ENCODE assay signal across 10 cellular contexts in the genomic region with DNA sequence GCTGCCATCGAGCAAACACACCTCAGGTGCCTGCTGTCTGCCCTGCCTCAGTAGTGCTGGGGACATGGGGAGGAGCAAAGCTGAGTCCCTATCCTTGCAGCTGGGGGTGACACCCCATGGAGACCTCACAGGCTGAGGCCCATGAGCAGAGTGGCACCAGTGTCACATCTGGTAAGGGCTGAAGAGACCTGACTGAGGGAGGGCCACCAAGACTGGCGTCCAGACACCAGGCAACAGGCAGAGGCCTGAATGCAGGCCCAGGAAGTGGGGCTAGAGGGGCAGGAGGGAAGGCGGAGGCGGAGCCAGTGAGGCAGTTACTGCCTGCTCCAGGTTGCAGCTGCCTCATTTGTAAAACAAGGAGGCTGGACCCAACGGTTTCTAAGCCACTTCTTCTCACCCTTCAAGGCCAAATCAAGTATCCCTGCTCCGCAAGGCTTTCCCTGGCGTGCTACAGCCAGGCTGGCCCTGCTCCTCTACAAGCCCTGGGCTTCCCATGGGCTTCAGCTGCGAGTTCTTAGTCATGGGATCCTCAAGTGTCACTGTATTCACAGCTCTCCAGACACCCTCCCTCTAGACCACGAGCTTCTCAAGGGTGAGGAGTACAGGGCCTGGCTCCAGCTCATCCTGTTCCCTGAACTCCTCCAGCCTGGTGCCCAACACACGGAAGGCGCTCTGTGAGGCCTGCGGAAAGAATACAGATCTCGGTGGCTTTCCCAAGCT. TPM values are rescaled to one million over a fixed set of nuclear protein-coding genes. Genes with fewer than 3 reads are reported as not detected.
DNase-seq lines count a peak whose midpoint lies in the region; ATAC-seq and TF ChIP-seq lines count a peak whose summit lies in the region.
"Had no signal": no experiment of that assay in that cellular context is flagged by ENCODE, and none has a peak within 500 bp of the region (broad histone marks: within the 10 kb centered on the region; RNA-seq: fewer than 3 reads in every experiment).

No MANE protein-coding gene starts in this region.

- H3K9me3 Mint-ChIP-seq in activated CD8-positive, alpha-beta memory T cell treated with anti-CD3 and anti-CD28 coated beads, Interleukin-2, amount 10 ng/mL, durations not matched to agents 7 days and 5 days (ENCODE audit: low read depth), result no peaks in the 10 kb centered on the region
- no peaks in the 10 kb centered on the region for H3K9me3 Mint-ChIP-seq in T-helper 2 cell treated with Interferon-gamma antibody and Interleukin-4, amounts not matched to agents 5 μg/mL and 100 μg/mL, for 36 hours

- TF ChIP-seq CTCF in thyroid gland (IDR thresholded peaks at IDR 0.05), result no peak

- no peaks in the 10 kb centered on the region for H3K36me3 ChIP-seq in thyroid gland

- peak; percentile 62 for ATAC-seq in activated CD8-positive, alpha-beta memory T cell treated with anti-CD3 and anti-CD28 coated beads, Interleukin-2, amount 10 ng/mL, durations not matched to agents 7 days and 5 days
- no peak for ATAC-seq in SK-N-SH treated with all-trans-retinoic acid at 6 μM for 48 hours
- ATAC-seq in GM21717 (IDR thresholded peaks at IDR 0.05; ENCODE audit: unreplicated experiment), result no peak

- 80 to 81% methylated on average over 13 of the region's 13 CpGs for WGBS in thyroid gland, 2 donors

- DNase-seq in activated CD8-positive, alpha-beta memory T cell treated with anti-CD3 and anti-CD28 coated beads, Interleukin-2, amount 10 ng/mL, durations not matched to agents 7 days and 5 days, result peak; percentile 61
- DNase-seq in activated CD8-positive, alpha-beta memory T cell treated with anti-CD3 and anti-CD28 coated beads, Interleukin-2, amount 50 U/mL, for 4 hours, result no peak
- DNase-seq in T-helper 2 cell treated with Interferon-gamma antibody and Interleukin-4, amounts not matched to agents 5 μg/mL and 100 μg/mL, for 36 hours (ENCODE audit: low spot score), result no peak
- peak; percentile 72 for DNase-seq in iPS-NIHi7 (ENCODE audit: extremely low spot score)
- DNase-seq in thyroid gland, result peak; percentile 33 to 42
- no peak for DNase-seq in retina
- DNase-seq: stimulated activated CD4-positive, alpha-beta T cell treated with anti-CD3 and anti-CD28 coated beads, Interleukin-4, amount 100 ng/mL, for 4 hours had no signal

- peaks cover 92 to 100% of the 10 kb centered on the region in 2 donors for H3K4me1 ChIP-seq in thyroid gland

- no peak for TF ChIP-seq POLR2A in thyroid gland (IDR thresholded peaks at IDR 0.05)

- no peak overlapping the region for H3K4me3 Mint-ChIP-seq in activated CD8-positive, alpha-beta memory T cell treated with anti-CD3 and anti-CD28 coated beads, Interleukin-2, amount 10 ng/mL, durations not matched to agents 7 days and 5 days
- H3K4me3 Mint-ChIP-seq in T-helper 2 cell treated with Interferon-gamma antibody and Interleukin-4, amounts not matched to agents 5 μg/mL and 100 μg/mL, for 36 hours, result no peak overlapping the region

- no peaks in the 10 kb centered on the region for H3K27me3 Mint-ChIP-seq in activated CD8-positive, alpha-beta memory T cell treated with anti-CD3 and anti-CD28 coated beads, Interleukin-2, amount 10 ng/mL, durations not matched to agents 7 days and 5 days
- no peaks in the 10 kb centered on the region for H3K27me3 Mint-ChIP-seq in T-helper 2 cell treated with Interferon-gamma antibody and Interleukin-4, amounts not matched to agents 5 μg/mL and 100 μg/mL, for 36 hours (ENCODE audit: low read depth)

- peak overlapping the region; percentile 79 for H3K27ac Mint-ChIP-seq in activated CD8-positive, alpha-beta memory T cell treated with anti-CD3 and anti-CD28 coated beads, Interleukin-2, amount 10 ng/mL, durations not matched to agents 7 days and 5 days
- peak overlapping the region; percentile 83 for H3K27ac Mint-ChIP-seq in T-helper 2 cell treated with Interferon-gamma antibody and Interleukin-4, amounts not matched to agents 5 μg/mL and 100 μg/mL, for 36 hours

- H3K27ac ChIP-seq in thyroid gland, result peak overlapping the region; percentile 91 to 94 (median 92)

- intact Hi-C loops in thyroid gland (cut with DNase I), result no loop called here

- H3K4me1 Mint-ChIP-seq in activated CD8-positive, alpha-beta memory T cell treated with anti-CD3 and anti-CD28 coated beads, Interleukin-2, amount 10 ng/mL, durations not matched to agents 7 days and 5 days, result peaks cover 97% of the 10 kb centered on the region
- peaks cover 51% of the 10 kb centered on the region for H3K4me1 Mint-ChIP-seq in T-helper 2 cell treated with Interferon-gamma antibody and Interleukin-4, amounts not matched to agents 5 μg/mL and 100 μg/mL, for 36 hours (ENCODE audit: low read depth)

- H3K27me3 ChIP-seq in thyroid gland, result no peaks in the 10 kb centered on the region

- H3K9me3 ChIP-seq in thyroid gland, result no peaks in the 10 kb centered on the region

- CTCF ChIA-PET in activated CD8-positive, alpha-beta memory T cell treated with anti-CD3 and anti-CD28 coated beads, Interleukin-2, amount 10 ng/mL, durations not matched to agents 7 days and 5 days (lab: Charles Lee), result interaction anchor here (0.8 to 10.8 kb wide), 13 partner anchors 8 to 58 kb away, joined by 3 to 76 read pairs (median 5); no protein-coding TSS in a partner anchor

- no peak overlapping the region for H3K4me3 ChIP-seq in thyroid gland (replicated peaks in 1 of 3)
- H3K4me3 ChIP-seq: lung had no signal

- H3K36me3 Mint-ChIP-seq in activated CD8-positive, alpha-beta memory T cell treated with anti-CD3 and anti-CD28 coated beads, Interleukin-2, amount 10 ng/mL, durations not matched to agents 7 days and 5 days, result peaks cover 18% of the 10 kb centered on the region
- H3K36me3 Mint-ChIP-seq in T-helper 2 cell treated with Interferon-gamma antibody and Interleukin-4, amounts not matched to agents 5 μg/mL and 100 μg/mL, for 36 hours (ENCODE audit: low read depth), result peaks cover 40% of the 10 kb centered on the region

TF ChIP-seq in SK-N-SH treated with all-trans-retinoic acid at 6 μM for 48 hours, 23 proteins besides CTCF, POLR2A, EP300 and RAD21:
- TF ChIP-seq SNAI2 (CRISPR knock-in tag; IDR thresholded peaks at IDR 0.05), result no peak

RNA-seq across cellular contexts. Expression of a gene that starts 39.0 kb away (rescaled TPM):
- 10 to 100 TPM; 33.5 to 45.5 TPM for total RNA-seq in activated CD8-positive, alpha-beta memory T cell treated with anti-CD3 and anti-CD28 coated beads, Interleukin-2, amount 10 ng/mL, durations not matched to agents 7 days and 5 days
- 10 to 100 TPM; 37.6 to 96.3 (median 80.4) TPM for total RNA-seq in thyroid gland

Comparison
In these comparisons a context has a peak if more than half of its experiments do, and no peak if none do; other contexts are left out.
1. DNase-seq: peak in activated CD8-positive, alpha-beta memory T cell treated with anti-CD3 and anti-CD28 coated beads, Interleukin-2, amount 10 ng/mL, durations not matched to agents 7 days and 5 days (single experiment), iPS-NIHi7 (single experiment) and thyroid gland (2 of 2); none in activated CD8-positive, alpha-beta memory T cell treated with anti-CD3 and anti-CD28 coated beads, Interleukin-2, amount 50 U/mL, for 4 hours (single experiment), T-helper 2 cell treated with Interferon-gamma antibody and Interleukin-4, amounts not matched to agents 5 μg/mL and 100 μg/mL, for 36 hours (single experiment) and retina (single experiment).